Comparison of ENCODE assay signal across 1 cellular context in genomic region chr4:128159967-128160366, GRCh38.
TF ChIP-seq lines count a peak whose summit lies in the region.

No MANE protein-coding gene starts in this region.

TF ChIP-seq in SK-N-SH, 30 proteins besides CTCF, POLR2A, EP300 and RAD21 (continued from another document):
- TF ChIP-seq USF1 (IDR thresholded peaks at IDR 0.05; ENCODE audit: borderline replicate concordance, low read depth) (no peak), MXI1 (IDR thresholded peaks at IDR 0.05; ENCODE audit: low read depth, low read length) (no peak), IRF3 (IDR thresholded peaks at IDR 0.05; ENCODE audit: low read depth, low read length) (no peak), RCOR1 (IDR thresholded peaks at IDR 0.05; ENCODE audit: low read length) (no peak), GATA2 (CRISPR knock-in tag; IDR thresholded peaks at IDR 0.05) (no peak), ELF1 (IDR thresholded peaks at IDR 0.05) (no peak), FOSL2 (IDR thresholded peaks at IDR 0.05; ENCODE audit: borderline replicate concordance, low read depth) (no peak), MAX (IDR thresholded peaks at IDR 0.05; ENCODE audit: low read depth) (no peak), RXRA (IDR thresholded peaks at IDR 0.05; ENCODE audit: borderline replicate concordance, low read depth) (no peak), CHD2 (IDR thresholded peaks at IDR 0.05; ENCODE audit: low read length, partially characterized antibody) (no peak), USF2 (IDR thresholded peaks at IDR 0.05; ENCODE audit: borderline replicate concordance, low read depth, low read length) (no peak), JUND (IDR thresholded peaks at IDR 0.05) (no peak), SIN3A (IDR thresholded peaks at IDR 0.05; ENCODE audit: borderline replicate concordance, low read depth, low read length) (no peak), FOXJ3 (CRISPR knock-in tag; IDR thresholded peaks at IDR 0.05) (no peak), GABPA (IDR thresholded peaks at IDR 0.05; ENCODE audit: low read depth) (no peak), RFX5 (IDR thresholded peaks at IDR 0.05; ENCODE audit: low read length) (no peak)
